ENCODE assay signal across 1 cellular context in the genomic region with DNA sequence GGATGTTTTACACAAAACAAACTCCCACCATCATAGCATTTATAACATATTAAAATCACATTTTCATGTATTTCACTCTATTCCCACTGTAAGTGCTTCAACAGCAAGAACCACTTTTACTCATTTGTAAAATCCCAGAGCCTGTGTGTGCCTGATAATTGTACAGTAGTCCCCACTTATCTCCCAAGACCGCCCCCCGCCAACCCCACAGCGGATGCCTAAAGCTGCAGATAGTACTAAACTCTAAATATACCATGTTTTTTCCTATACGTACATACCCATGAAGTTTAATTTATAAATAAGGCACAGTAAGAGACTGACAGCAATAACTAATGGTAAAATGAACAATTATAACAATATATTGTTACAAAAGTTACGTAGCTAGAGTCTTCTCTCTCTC.
TF ChIP-seq lines count a peak whose summit lies in the region.

No MANE protein-coding gene starts in this region.

TF ChIP-seq in K562, 482 proteins besides CTCF, POLR2A, EP300 and RAD21 (continues in another document):
- TF ChIP-seq ZNF644 (tag; IDR thresholded peaks at IDR 0.05; ENCODE audit: low read depth) (no peak), TAL1 (IDR thresholded peaks at IDR 0.05) (peak; percentile 72), GABPB2 (CRISPR knock-in tag; conservative IDR thresholded peaks at IDR 0.05) (no peak), SMARCE1 (IDR thresholded peaks at IDR 0.05) (peak; percentile 53; the same call in 1 of the 2 replicates), HNRNPLL (IDR thresholded peaks at IDR 0.05; ENCODE audit: low read depth, low read length, poor library complexity, severe bottlenecking) (no peak), MECOM (CRISPR knock-in tag; IDR thresholded peaks at IDR 0.05) (0 out of 2 replicates have a peak, but pooled peaks have one; percentile 40), FOXM1 (IDR thresholded peaks at IDR 0.05; ENCODE audit: low read depth) (peak; percentile 39; the same call in 1 of the 2 replicates), FOXM1 (CRISPR knock-in tag; IDR thresholded peaks at IDR 0.05; ENCODE audit: low read depth) (no peak), ZNF143 (CRISPR knock-in tag; IDR thresholded peaks at IDR 0.05) (no peak), HDAC3 (IDR thresholded peaks at IDR 0.05; ENCODE audit: borderline replicate concordance, partially characterized antibody) (peak; percentile 51), TAF1 (IDR thresholded peaks at IDR 0.05; ENCODE audit: control insufficient read depth, extremely low read depth, insufficient read depth, low read length, severe bottlenecking) (no peak), COPS2 (conservative IDR thresholded peaks at IDR 0.05) (no peak), JUND (IDR thresholded peaks at IDR 0.05; ENCODE audit: borderline replicate concordance, low read depth, low read length) (no peak), JUND (tag; IDR thresholded peaks at IDR 0.05; ENCODE audit: borderline replicate concordance, low read depth, low read length) (0 out of 3 replicates have a peak, but pooled peaks have one; percentile 15), HLTF (IDR thresholded peaks at IDR 0.05) (no peak), EHMT2 (IDR thresholded peaks at IDR 0.05) (no peak), RFX7 (CRISPR knock-in tag; IDR thresholded peaks at IDR 0.05) (no peak), RAD51 (IDR thresholded peaks at IDR 0.05; ENCODE audit: borderline replicate concordance, low read depth) (no peak), NFIX (CRISPR knock-in tag; IDR thresholded peaks at IDR 0.05; ENCODE audit: low read depth) (no peak), CBFA2T2 (conservative IDR thresholded peaks at IDR 0.05) (peak; percentile 79), BRF1 (IDR thresholded peaks at IDR 0.05; ENCODE audit: borderline replicate concordance, extremely low read depth, insufficient read length) (no peak), PHB (CRISPR knock-in tag; IDR thresholded peaks at IDR 0.05) (no peak), FOSL1 (tag; conservative IDR thresholded peaks at IDR 0.05) (no peak), POLR2B (IDR thresholded peaks at IDR 0.05; ENCODE audit: low read depth, partially characterized antibody) (no peak), NFE2L1 (tag; IDR thresholded peaks at IDR 0.05; ENCODE audit: borderline replicate concordance, low read depth) (no peak)
- TF ChIP-seq, protein P1, sequence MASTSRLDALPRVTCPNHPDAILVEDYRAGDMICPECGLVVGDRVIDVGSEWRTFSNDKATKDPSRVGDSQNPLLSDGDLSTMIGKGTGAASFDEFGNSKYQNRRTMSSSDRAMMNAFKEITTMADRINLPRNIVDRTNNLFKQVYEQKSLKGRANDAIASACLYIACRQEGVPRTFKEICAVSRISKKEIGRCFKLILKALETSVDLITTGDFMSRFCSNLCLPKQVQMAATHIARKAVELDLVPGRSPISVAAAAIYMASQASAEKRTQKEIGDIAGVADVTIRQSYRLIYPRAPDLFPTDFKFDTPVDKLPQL (IDR thresholded peaks at IDR 0.05; ENCODE audit: extremely low read depth, insufficient read length): no peak
- TF ChIP-seq, protein P2, sequence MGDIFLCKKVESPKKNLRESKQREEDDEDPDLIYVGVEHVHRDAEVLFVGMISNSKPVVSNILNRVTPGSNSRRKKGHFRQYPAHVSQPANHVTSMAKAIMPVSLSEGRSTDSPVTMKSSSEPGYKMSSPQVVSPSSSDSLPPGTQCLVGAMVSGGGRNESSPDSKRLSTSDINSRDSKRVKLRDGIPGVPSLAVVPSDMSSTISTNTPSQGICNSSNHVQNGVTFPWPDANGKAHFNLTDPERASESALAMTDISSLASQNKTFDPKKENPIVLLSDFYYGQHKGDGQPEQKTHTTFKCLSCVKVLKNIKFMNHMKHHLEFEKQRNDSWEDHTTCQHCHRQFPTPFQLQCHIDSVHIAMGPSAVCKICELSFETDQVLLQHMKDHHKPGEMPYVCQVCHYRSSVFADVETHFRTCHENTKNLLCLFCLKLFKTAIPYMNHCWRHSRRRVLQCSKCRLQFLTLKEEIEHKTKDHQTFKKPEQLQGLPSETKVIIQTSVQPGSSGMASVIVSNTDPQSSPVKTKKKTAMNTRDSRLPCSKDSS (IDR thresholded peaks at IDR 0.05; ENCODE audit: low read depth, partially characterized antibody): no peak
- TF ChIP-seq, protein P3, sequence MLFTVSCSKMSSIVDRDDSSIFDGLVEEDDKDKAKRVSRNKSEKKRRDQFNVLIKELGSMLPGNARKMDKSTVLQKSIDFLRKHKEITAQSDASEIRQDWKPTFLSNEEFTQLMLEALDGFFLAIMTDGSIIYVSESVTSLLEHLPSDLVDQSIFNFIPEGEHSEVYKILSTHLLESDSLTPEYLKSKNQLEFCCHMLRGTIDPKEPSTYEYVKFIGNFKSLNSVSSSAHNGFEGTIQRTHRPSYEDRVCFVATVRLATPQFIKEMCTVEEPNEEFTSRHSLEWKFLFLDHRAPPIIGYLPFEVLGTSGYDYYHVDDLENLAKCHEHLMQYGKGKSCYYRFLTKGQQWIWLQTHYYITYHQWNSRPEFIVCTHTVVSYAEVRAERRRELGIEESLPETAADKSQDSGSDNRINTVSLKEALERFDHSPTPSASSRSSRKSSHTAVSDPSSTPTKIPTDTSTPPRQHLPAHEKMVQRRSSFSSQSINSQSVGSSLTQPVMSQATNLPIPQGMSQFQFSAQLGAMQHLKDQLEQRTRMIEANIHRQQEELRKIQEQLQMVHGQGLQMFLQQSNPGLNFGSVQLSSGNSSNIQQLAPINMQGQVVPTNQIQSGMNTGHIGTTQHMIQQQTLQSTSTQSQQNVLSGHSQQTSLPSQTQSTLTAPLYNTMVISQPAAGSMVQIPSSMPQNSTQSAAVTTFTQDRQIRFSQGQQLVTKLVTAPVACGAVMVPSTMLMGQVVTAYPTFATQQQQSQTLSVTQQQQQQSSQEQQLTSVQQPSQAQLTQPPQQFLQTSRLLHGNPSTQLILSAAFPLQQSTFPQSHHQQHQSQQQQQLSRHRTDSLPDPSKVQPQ (CRISPR knock-in tag; IDR thresholded peaks at IDR 0.05; ENCODE audit: borderline replicate concordance): no peak
- TF ChIP-seq, protein P4, sequence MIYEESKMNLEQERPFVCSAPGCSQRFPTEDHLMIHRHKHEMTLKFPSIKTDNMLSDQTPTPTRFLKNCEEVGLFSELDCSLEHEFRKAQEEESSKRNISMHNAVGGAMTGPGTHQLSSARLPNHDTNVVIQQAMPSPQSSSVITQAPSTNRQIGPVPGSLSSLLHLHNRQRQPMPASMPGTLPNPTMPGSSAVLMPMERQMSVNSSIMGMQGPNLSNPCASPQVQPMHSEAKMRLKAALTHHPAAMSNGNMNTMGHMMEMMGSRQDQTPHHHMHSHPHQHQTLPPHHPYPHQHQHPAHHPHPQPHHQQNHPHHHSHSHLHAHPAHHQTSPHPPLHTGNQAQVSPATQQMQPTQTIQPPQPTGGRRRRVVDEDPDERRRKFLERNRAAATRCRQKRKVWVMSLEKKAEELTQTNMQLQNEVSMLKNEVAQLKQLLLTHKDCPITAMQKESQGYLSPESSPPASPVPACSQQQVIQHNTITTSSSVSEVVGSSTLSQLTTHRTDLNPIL (CRISPR knock-in tag; IDR thresholded peaks at IDR 0.05): no peak
- TF ChIP-seq, protein P5, sequence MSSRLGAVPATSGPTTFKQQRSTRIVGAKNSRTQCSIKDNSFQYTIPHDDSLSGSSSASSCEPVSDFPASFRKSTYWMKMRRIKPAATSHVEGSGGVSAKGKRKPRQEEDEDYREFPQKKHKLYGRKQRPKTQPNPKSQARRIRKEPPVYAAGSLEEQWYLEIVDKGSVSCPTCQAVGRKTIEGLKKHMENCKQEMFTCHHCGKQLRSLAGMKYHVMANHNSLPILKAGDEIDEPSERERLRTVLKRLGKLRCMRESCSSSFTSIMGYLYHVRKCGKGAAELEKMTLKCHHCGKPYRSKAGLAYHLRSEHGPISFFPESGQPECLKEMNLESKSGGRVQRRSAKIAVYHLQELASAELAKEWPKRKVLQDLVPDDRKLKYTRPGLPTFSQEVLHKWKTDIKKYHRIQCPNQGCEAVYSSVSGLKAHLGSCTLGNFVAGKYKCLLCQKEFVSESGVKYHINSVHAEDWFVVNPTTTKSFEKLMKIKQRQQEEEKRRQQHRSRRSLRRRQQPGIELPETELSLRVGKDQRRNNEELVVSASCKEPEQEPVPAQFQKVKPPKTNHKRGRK (tag; IDR thresholded peaks at IDR 0.05): no peak
- TF ChIP-seq, protein P6, sequence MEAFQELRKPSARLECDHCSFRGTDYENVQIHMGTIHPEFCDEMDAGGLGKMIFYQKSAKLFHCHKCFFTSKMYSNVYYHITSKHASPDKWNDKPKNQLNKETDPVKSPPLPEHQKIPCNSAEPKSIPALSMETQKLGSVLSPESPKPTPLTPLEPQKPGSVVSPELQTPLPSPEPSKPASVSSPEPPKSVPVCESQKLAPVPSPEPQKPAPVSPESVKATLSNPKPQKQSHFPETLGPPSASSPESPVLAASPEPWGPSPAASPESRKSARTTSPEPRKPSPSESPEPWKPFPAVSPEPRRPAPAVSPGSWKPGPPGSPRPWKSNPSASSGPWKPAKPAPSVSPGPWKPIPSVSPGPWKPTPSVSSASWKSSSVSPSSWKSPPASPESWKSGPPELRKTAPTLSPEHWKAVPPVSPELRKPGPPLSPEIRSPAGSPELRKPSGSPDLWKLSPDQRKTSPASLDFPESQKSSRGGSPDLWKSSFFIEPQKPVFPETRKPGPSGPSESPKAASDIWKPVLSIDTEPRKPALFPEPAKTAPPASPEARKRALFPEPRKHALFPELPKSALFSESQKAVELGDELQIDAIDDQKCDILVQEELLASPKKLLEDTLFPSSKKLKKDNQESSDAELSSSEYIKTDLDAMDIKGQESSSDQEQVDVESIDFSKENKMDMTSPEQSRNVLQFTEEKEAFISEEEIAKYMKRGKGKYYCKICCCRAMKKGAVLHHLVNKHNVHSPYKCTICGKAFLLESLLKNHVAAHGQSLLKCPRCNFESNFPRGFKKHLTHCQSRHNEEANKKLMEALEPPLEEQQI (IDR thresholded peaks at IDR 0.05): no peak
- TF ChIP-seq, protein P7, sequence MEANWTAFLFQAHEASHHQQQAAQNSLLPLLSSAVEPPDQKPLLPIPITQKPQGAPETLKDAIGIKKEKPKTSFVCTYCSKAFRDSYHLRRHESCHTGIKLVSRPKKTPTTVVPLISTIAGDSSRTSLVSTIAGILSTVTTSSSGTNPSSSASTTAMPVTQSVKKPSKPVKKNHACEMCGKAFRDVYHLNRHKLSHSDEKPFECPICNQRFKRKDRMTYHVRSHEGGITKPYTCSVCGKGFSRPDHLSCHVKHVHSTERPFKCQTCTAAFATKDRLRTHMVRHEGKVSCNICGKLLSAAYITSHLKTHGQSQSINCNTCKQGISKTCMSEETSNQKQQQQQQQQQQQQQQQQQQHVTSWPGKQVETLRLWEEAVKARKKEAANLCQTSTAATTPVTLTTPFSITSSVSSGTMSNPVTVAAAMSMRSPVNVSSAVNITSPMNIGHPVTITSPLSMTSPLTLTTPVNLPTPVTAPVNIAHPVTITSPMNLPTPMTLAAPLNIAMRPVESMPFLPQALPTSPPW (CRISPR knock-in tag; IDR thresholded peaks at IDR 0.05): peak; percentile 25; the same call in 1 of the 2 replicates
- TF ChIP-seq, protein P8, sequence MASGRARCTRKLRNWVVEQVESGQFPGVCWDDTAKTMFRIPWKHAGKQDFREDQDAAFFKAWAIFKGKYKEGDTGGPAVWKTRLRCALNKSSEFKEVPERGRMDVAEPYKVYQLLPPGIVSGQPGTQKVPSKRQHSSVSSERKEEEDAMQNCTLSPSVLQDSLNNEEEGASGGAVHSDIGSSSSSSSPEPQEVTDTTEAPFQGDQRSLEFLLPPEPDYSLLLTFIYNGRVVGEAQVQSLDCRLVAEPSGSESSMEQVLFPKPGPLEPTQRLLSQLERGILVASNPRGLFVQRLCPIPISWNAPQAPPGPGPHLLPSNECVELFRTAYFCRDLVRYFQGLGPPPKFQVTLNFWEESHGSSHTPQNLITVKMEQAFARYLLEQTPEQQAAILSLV (tag; IDR thresholded peaks at IDR 0.05): no peak
- TF ChIP-seq, protein P9, sequence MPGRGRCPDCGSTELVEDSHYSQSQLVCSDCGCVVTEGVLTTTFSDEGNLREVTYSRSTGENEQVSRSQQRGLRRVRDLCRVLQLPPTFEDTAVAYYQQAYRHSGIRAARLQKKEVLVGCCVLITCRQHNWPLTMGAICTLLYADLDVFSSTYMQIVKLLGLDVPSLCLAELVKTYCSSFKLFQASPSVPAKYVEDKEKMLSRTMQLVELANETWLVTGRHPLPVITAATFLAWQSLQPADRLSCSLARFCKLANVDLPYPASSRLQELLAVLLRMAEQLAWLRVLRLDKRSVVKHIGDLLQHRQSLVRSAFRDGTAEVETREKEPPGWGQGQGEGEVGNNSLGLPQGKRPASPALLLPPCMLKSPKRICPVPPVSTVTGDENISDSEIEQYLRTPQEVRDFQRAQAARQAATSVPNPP (IDR thresholded peaks at IDR 0.05; ENCODE audit: borderline replicate concordance, insufficient read depth, insufficient read length): no peak
